Comparison of ENCODE assay signal across 1 cellular context in the genomic region with DNA sequence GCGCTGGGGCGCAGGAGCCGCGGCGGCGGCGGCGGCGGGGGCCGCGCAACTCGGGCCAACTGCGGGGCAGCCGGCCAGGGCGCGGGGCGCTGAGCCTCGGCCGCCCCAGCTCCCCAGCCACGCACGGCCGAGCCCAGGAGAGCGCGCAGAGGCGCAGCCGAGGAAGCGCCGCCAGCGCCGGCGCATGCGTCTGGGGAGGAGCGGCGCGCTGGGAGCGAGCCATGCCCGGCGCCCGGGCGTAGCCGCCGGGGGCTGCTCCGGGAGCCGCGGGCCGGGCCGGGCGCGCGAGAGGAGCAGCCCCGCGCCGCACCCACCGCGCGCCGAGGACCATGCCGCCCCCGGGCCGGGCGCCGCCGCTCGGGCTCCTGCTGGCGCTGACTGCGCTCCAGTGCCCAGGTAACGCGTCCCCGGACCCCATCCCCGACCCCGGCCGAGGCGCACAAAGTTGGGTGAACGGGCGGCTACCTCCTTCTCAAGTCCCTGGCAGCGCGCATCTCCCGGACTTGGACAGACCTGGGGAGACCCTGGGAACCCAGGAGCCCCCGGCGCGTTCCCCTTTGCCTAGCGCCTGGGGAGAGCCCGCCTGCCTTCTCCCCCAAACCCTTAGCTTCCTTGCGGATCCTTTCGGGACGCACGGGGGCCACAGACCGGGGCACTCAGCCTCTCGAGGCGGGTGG.
TF ChIP-seq lines count a peak whose summit lies in the region.

No MANE protein-coding gene starts in this region.

TF ChIP-seq in GM12878, 131 proteins besides CTCF, POLR2A, EP300 and RAD21:
- TF ChIP-seq TAF1 (IDR thresholded peaks at IDR 0.05; ENCODE audit: borderline replicate concordance, low read depth, low read length) (no peak), HDAC6 (IDR thresholded peaks at IDR 0.05; ENCODE audit: unreplicated experiment) (peak; percentile 60)
